Comparison of ENCODE assay signal across 20 cellular contexts in the genomic region with DNA sequence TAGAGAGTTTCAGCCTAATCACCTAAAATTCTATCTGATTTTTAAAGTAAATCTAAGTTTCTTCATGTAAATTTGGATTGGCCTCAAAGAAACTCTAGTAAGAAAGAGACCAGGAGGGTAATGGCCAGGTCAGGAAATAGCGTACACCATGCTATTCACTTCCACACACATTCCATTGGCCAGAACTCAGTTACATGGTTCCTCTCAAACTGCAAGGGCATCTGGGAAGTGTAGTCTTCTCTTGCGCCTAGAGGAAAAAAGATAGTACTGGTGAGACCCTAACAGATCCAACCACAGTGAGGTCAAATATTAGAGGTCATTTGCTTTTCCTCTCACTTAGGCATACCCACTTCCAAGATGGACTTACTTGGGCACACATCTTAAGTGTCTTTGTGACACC. TPM values are rescaled to one million over a fixed set of nuclear protein-coding genes. Genes with fewer than 3 reads are reported as not detected.
DNase-seq lines count a peak whose midpoint lies in the region; TF ChIP-seq lines count a peak whose summit lies in the region.
"Had no signal": no experiment of that assay in that cellular context is flagged by ENCODE, and none has a peak within 500 bp of the region (broad histone marks: within the 10 kb centered on the region; RNA-seq: fewer than 3 reads in every experiment).

No MANE protein-coding gene starts in this region.

- no peaks in the 10 kb centered on the region for H3K36me3 Mint-ChIP-seq in endodermal cell (ENCODE audit: low read depth)
- H3K36me3 Mint-ChIP-seq in activated T-helper 2 cell treated with anti-CD3 and anti-CD28 coated beads, Interferon-gamma antibody, Interleukin-2, Interleukin-4, amounts not matched to agents 10 μg/mL and 5 μg/mL and 100 μg/mL, durations not matched to agents 14 hours and 24 hours and 36 hours (ENCODE audit: low read depth), result no peaks in the 10 kb centered on the region

- H3K9me3 ChIP-seq in endodermal cell (ENCODE audit: control insufficient read depth, low read length), result no peaks in the 10 kb centered on the region
- H3K9me3 ChIP-seq: A549, thoracic aorta had no signal

- WGBS in endodermal cell (ENCODE audit: insufficient coverage in 1 of 2, insufficient read length in 1 of 2), 2 experiments, result 81 to 93% methylated on average over 2 of the region's 2 CpGs

- H3K4me1 ChIP-seq in endodermal cell (ENCODE audit: control insufficient read depth, insufficient read depth, low read length), result peaks cover 19% of the 10 kb centered on the region
- H3K4me1 ChIP-seq: A549 had no signal

- H3K4me3 ChIP-seq in endodermal cell (ENCODE audit: low read length), result no peak overlapping the region
- H3K4me3 ChIP-seq: A549, thoracic aorta had no signal

- TF ChIP-seq CTCF in endodermal cell (conservative IDR thresholded peaks at IDR 0.05), result no peak
- no peak for TF ChIP-seq CTCF in GM13977 (IDR thresholded peaks at IDR 0.05; ENCODE audit: extremely low read depth, insufficient read depth, missing control alignments)

- no peak overlapping the region for H3K9ac ChIP-seq in endodermal cell (ENCODE audit: extremely low read depth, low read length, poor library complexity, severe bottlenecking)

- in situ Hi-C loops in GM13977 (cut with MboI; ENCODE audit: low pct_unique_long_range_greater_than_20kb, low sequenced_read_pairs, unreplicated experiment), result no loop called here

- H3K27ac ChIP-seq in endodermal cell (ENCODE audit: low read depth, low read length), result no peak overlapping the region
- H3K27ac ChIP-seq: A549, C4-2B, HL-60, RWPE1, thoracic aorta had no signal

- no peaks in the 10 kb centered on the region for H3K27me3 Mint-ChIP-seq in endodermal cell (ENCODE audit: insufficient read depth)
- H3K27me3 Mint-ChIP-seq in activated T-helper 2 cell treated with anti-CD3 and anti-CD28 coated beads, Interferon-gamma antibody, Interleukin-2, Interleukin-4, amounts not matched to agents 10 μg/mL and 5 μg/mL and 100 μg/mL, durations not matched to agents 14 hours and 24 hours and 36 hours (ENCODE audit: low read depth), result peaks cover 34% of the 10 kb centered on the region

- H3K9me3 Mint-ChIP-seq in endodermal cell, result no peaks in the 10 kb centered on the region
- no peaks in the 10 kb centered on the region for H3K9me3 Mint-ChIP-seq in activated T-helper 2 cell treated with anti-CD3 and anti-CD28 coated beads, Interferon-gamma antibody, Interleukin-2, Interleukin-4, amounts not matched to agents 10 μg/mL and 5 μg/mL and 100 μg/mL, durations not matched to agents 14 hours and 24 hours and 36 hours

- no peaks in the 10 kb centered on the region for H3K36me3 ChIP-seq in endodermal cell (ENCODE audit: control insufficient read depth, insufficient read depth, low read length)
- H3K36me3 ChIP-seq: thoracic aorta had no signal

- DNase-seq in NCI-H82 (lab: John Stamatoyannopoulos, UW) (peak; percentile 21), NCI-H82 treated with DMSO at 0.1 percent for 48 hours (lab: John Stamatoyannopoulos, UW; ENCODE audit: unreplicated experiment) (no peak), RPMI8226 (peak; percentile 5), endodermal cell (peak; percentile 63), GM03348 (ENCODE audit: low spot score) (no peak), SW 1271 (lab: John Stamatoyannopoulos, UW) (no peak), GM13977 (ENCODE audit: low spot score) (no peak)
- DNase-seq in activated T-helper 2 cell treated with anti-CD3 and anti-CD28 coated beads, Interferon-gamma antibody, Interleukin-2, Interleukin-4, amounts not matched to agents 10 μg/mL and 5 μg/mL and 100 μg/mL, durations not matched to agents 14 hours and 24 hours and 36 hours (ENCODE audit: low spot score), result no peak
- DNase-seq: activated CD4-positive, alpha-beta T cell treated with anti-CD3 and anti-CD28 coated beads, Interleukin-2, amount 50 U/mL, for 48 hours; activated naive CD4-positive, alpha-beta T cell treated with anti-CD3 and anti-CD28 coated beads, Interleukin-2, amount 50 U/mL, for 16 hours; activated T-cell treated with anti-CD3 and anti-CD28 coated beads, Interleukin-2, amount 50 U/mL, for 1 hour; KBM-7; NCI-H2107; NCI-H774; T-helper 1 cell had no signal

- no peak overlapping the region for H3K27ac Mint-ChIP-seq in endodermal cell
- H3K27ac Mint-ChIP-seq in activated T-helper 2 cell treated with anti-CD3 and anti-CD28 coated beads, Interferon-gamma antibody, Interleukin-2, Interleukin-4, amounts not matched to agents 10 μg/mL and 5 μg/mL and 100 μg/mL, durations not matched to agents 14 hours and 24 hours and 36 hours, result no peak overlapping the region

- H3K4me3 Mint-ChIP-seq in endodermal cell, result no peak overlapping the region
- no peak overlapping the region for H3K4me3 Mint-ChIP-seq in activated T-helper 2 cell treated with anti-CD3 and anti-CD28 coated beads, Interferon-gamma antibody, Interleukin-2, Interleukin-4, amounts not matched to agents 10 μg/mL and 5 μg/mL and 100 μg/mL, durations not matched to agents 14 hours and 24 hours and 36 hours (ENCODE audit: low read depth)

- no peaks in the 10 kb centered on the region for H3K27me3 ChIP-seq in endodermal cell (ENCODE audit: control insufficient read depth, insufficient read depth, low read length, poor library complexity, severe bottlenecking)

- peaks cover 33% of the 10 kb centered on the region for H3K4me1 Mint-ChIP-seq in endodermal cell
- no peaks in the 10 kb centered on the region for H3K4me1 Mint-ChIP-seq in activated T-helper 2 cell treated with anti-CD3 and anti-CD28 coated beads, Interferon-gamma antibody, Interleukin-2, Interleukin-4, amounts not matched to agents 10 μg/mL and 5 μg/mL and 100 μg/mL, durations not matched to agents 14 hours and 24 hours and 36 hours (ENCODE audit: low read depth)

- intact Hi-C loops in activated T-helper 2 cell treated with anti-CD3 and anti-CD28 coated beads, Interferon-gamma antibody, Interleukin-2, Interleukin-4, amounts not matched to agents 10 μg/mL and 5 μg/mL and 100 μg/mL, durations not matched to agents 14 hours and 24 hours and 36 hours (cut with micrococcal nuclease), result no loop called here

RNA-seq across cellular contexts. Expression of a gene that starts 39.1 kb away (rescaled TPM):
- total RNA-seq in endodermal cell, result 10 to 100 TPM; 35.5 TPM
- 37.7 TPM for polyA plus RNA-seq in endodermal cell (2013, experiment 1 of 2)
- polyA plus RNA-seq in endodermal cell (2013, experiment 2 of 2), result 37.7 TPM
- total RNA-seq in activated T-helper 2 cell treated with anti-CD3 and anti-CD28 coated beads, Interferon-gamma antibody, Interleukin-2, Interleukin-4, amounts not matched to agents 10 μg/mL and 5 μg/mL and 100 μg/mL, durations not matched to agents 14 hours and 24 hours and 36 hours, result 29.3 and 29.5 TPM in 2 replicates

Comparison
In these comparisons a context has a peak if more than half of its experiments do, and no peak if none do; other contexts are left out.
1. DNase-seq: peak in NCI-H82 (single experiment), RPMI8226 (single experiment) and endodermal cell (single experiment); none in NCI-H82 treated with DMSO at 0.1 percent for 48 hours (single experiment), GM03348 (single experiment), activated T-helper 2 cell treated with anti-CD3 and anti-CD28 coated beads, Interferon-gamma antibody, Interleukin-2, Interleukin-4, amounts not matched to agents 10 μg/mL and 5 μg/mL and 100 μg/mL, durations not matched to agents 14 hours and 24 hours and 36 hours (single experiment), SW 1271 (0 of 2) and GM13977 (single experiment).